Comparison of ENCODE assay signal across 15 cellular contexts in the genomic region with DNA sequence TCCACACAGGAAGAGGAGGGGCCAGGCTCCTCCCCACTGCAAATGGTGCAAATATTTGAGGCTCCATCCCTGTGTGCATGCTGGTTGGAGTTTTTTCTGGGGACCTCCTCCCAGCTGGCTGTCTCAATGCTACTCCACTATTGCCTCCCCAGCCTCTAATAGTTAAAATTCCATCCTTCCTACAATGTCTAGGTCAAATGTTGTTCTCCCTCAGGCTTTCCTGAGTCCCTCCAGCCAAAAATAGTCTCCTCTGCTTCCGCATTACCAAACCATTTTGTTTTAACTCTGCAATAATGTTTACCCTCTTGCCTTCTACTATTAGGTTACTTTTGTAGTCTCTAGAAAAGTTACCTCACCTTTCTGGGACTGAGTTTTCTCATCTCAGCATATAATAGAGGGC. TPM values are rescaled to one million over a fixed set of nuclear protein-coding genes. Genes with fewer than 3 reads are reported as not detected.
A peak's percentile ranks its signal among the peaks of the same experiment; 100 is the strongest.
DNase-seq lines count a peak whose midpoint lies in the region; ATAC-seq and TF ChIP-seq lines count a peak whose summit lies in the region.
"Had no signal": no experiment of that assay in that cellular context is flagged by ENCODE, and none has a peak within 500 bp of the region (broad histone marks: within the 10 kb centered on the region; RNA-seq: fewer than 3 reads in every experiment).

No MANE protein-coding gene starts in this region.

- POLR2A ChIA-PET in activated CD4-positive, alpha-beta T cell treated with anti-CD3 and anti-CD28 coated beads, Interleukin-2, amount 10 ng/mL, durations not matched to agents 7 days and 5 days (lab: Charles Lee) = no interaction called here

- H3K27ac Mint-ChIP-seq in activated CD4-positive, alpha-beta T cell treated with anti-CD3 and anti-CD28 coated beads, Interleukin-2, amount 10 ng/mL, durations not matched to agents 7 days and 5 days = no peak overlapping the region

- no peaks in the 10 kb centered on the region for H3K36me3 Mint-ChIP-seq in activated CD4-positive, alpha-beta T cell treated with anti-CD3 and anti-CD28 coated beads, Interleukin-2, amount 10 ng/mL, durations not matched to agents 7 days and 5 days (ENCODE audit: low read depth)

- peaks cover 9% of the 10 kb centered on the region; the same call in 1 of the 2 replicates for H3K9me3 ChIP-seq in HUES48 (ENCODE audit: control insufficient read depth, insufficient read depth, low read length)
- H3K9me3 ChIP-seq in stomach = no peaks in the 10 kb centered on the region
- H3K9me3 ChIP-seq: right lobe of liver had no signal

- no peak overlapping the region for H3K4me3 ChIP-seq in HUES48 (ENCODE audit: low read depth, low read length)
- H3K4me3 ChIP-seq in brain microvascular endothelial cell (ENCODE audit: low read depth, low read length) = no peak overlapping the region
- H3K4me3 ChIP-seq in stomach = no peak overlapping the region
- H3K4me3 ChIP-seq: right lobe of liver had no signal

- TF ChIP-seq EP300 in stomach (IDR thresholded peaks at IDR 0.05) = no peak

- no peak overlapping the region for H3K4me3 Mint-ChIP-seq in activated CD4-positive, alpha-beta T cell treated with anti-CD3 and anti-CD28 coated beads, Interleukin-2, amount 10 ng/mL, durations not matched to agents 7 days and 5 days

- no peaks in the 10 kb centered on the region for H3K27me3 ChIP-seq in HUES48 (ENCODE audit: control insufficient read depth, insufficient read depth, low read length)
- no peaks in the 10 kb centered on the region for H3K27me3 ChIP-seq in brain microvascular endothelial cell (replicated peaks)
- H3K27me3 ChIP-seq in stomach = no peaks in the 10 kb centered on the region
- H3K27me3 ChIP-seq: right lobe of liver had no signal

- DNase-seq in brain microvascular endothelial cell (peak; percentile 2), iris pigment epithelial cell (ENCODE audit: low read depth) (peak; percentile 18), stomach (no peak), SIG-M5 (lab: John Stamatoyannopoulos, UW) (no peak), NCI-H146 treated with DMSO at 0.1 percent for 48 hours (lab: John Stamatoyannopoulos, UW; ENCODE audit: unreplicated experiment) (no peak)
- DNase-seq in activated CD4-positive, alpha-beta T cell treated with anti-CD3 and anti-CD28 coated beads, Interleukin-2, amount 10 ng/mL, durations not matched to agents 7 days and 5 days = no peak
- DNase-seq: COR-L47, hypothalamus, NCI-H1417, NCI-H748 treated with DMSO at 0.1 percent for 48 hours, right lobe of liver had no signal

- ATAC-seq in HG03196 (IDR thresholded peaks at IDR 0.05; ENCODE audit: unreplicated experiment) = no peak
- ATAC-seq: right lobe of liver had no signal

- H3K4me1 ChIP-seq in HUES48 (ENCODE audit: control insufficient read depth, insufficient read depth, low read length) (peaks cover 44% of the 10 kb centered on the region), stomach (peaks cover 10 to 67% (median 39%) of the 10 kb centered on the region in 4 donors)
- H3K4me1 ChIP-seq: right lobe of liver had no signal

- TF ChIP-seq POLR2A in stomach (IDR thresholded peaks at IDR 0.05) = no peak

- no peaks in the 10 kb centered on the region for H3K9me3 Mint-ChIP-seq in activated CD4-positive, alpha-beta T cell treated with anti-CD3 and anti-CD28 coated beads, Interleukin-2, amount 10 ng/mL, durations not matched to agents 7 days and 5 days

- no peaks in the 10 kb centered on the region for H3K4me1 Mint-ChIP-seq in activated CD4-positive, alpha-beta T cell treated with anti-CD3 and anti-CD28 coated beads, Interleukin-2, amount 10 ng/mL, durations not matched to agents 7 days and 5 days

- CTCF ChIA-PET in activated CD4-positive, alpha-beta T cell treated with anti-CD3 and anti-CD28 coated beads, Interleukin-2, amount 10 ng/mL, durations not matched to agents 7 days and 5 days (lab: Charles Lee) = no interaction called here

- in situ Hi-C loops in brain microvascular endothelial cell (cut with HindIII; ENCODE audit: low pct_ligation_motif_present, low sequenced_read_pairs) = no loop called here

- H3K27me3 Mint-ChIP-seq in activated CD4-positive, alpha-beta T cell treated with anti-CD3 and anti-CD28 coated beads, Interleukin-2, amount 10 ng/mL, durations not matched to agents 7 days and 5 days = peaks cover 3% of the 10 kb centered on the region

- H3K9ac ChIP-seq in HUES48 (ENCODE audit: low read depth, low read length) = no peak overlapping the region

- intact Hi-C loops in stomach (cut with DNase I; ENCODE audit: low total_unique reads) = no loop called here

- peak overlapping the region; percentile 97 for H3K27ac ChIP-seq in HUES48 (ENCODE audit: low read depth, low read length)
- peak overlapping the region; percentile 26 for H3K27ac ChIP-seq in brain microvascular endothelial cell
- H3K27ac ChIP-seq in stomach = peak overlapping the region; percentile 78 to 90 (median 85)
- H3K27ac ChIP-seq: right lobe of liver had no signal

- no peak for TF ChIP-seq CTCF in brain microvascular endothelial cell (IDR thresholded peaks at IDR 0.05; ENCODE audit: low read depth, low read length, missing control alignments)
- TF ChIP-seq CTCF in stomach (IDR thresholded peaks at IDR 0.05) = no peak

- 15 to 47% (median 32%) methylated on average over 1 of the region's 1 CpG for WGBS in stomach, 5 donors

- H3K36me3 ChIP-seq in HUES48 (ENCODE audit: control insufficient read depth, insufficient read depth, low read length) (no peaks in the 10 kb centered on the region), brain microvascular endothelial cell (replicated peaks) (no peaks in the 10 kb centered on the region), stomach (no peaks in the 10 kb centered on the region)
- H3K36me3 ChIP-seq: right lobe of liver had no signal

RNA-seq across cellular contexts. Expression of gene FMO1, which starts 29.6 kb away (rescaled TPM):
- total RNA-seq in stomach = 1 to 10 TPM in 1 of 5 donors, not detected in 4; 1.8 TPM
- polyA plus RNA-seq in stomach = 1 to 10 TPM; 1.4 to 3.2 (median 2.6) TPM
- total RNA-seq in activated CD4-positive, alpha-beta T cell treated with anti-CD3 and anti-CD28 coated beads, Interleukin-2, amount 10 ng/mL, durations not matched to agents 7 days and 5 days = not detected
- total RNA-seq: mononuclear cell; T-helper 2 cell treated with Interferon-gamma antibody and Interleukin-4, amounts not matched to agents 100 ng/mL and 5 ng/mL, for 36 hours had no signal

RNA-seq across cellular contexts. Expression of gene FMO2, which starts 33.6 kb away (rescaled TPM):
- total RNA-seq in stomach = 10 to 100 TPM in 2 of 5 donors, 1 to 10 TPM in 2, not detected in 1; 5.1 to 47.3 (median 9.6) TPM
- polyA plus RNA-seq in stomach = 1 to 10 TPM; 2.8 to 5.8 (median 5.2) TPM
- not detected for total RNA-seq in activated CD4-positive, alpha-beta T cell treated with anti-CD3 and anti-CD28 coated beads, Interleukin-2, amount 10 ng/mL, durations not matched to agents 7 days and 5 days
- total RNA-seq: mononuclear cell; T-helper 2 cell treated with Interferon-gamma antibody and Interleukin-4, amounts not matched to agents 100 ng/mL and 5 ng/mL, for 36 hours had no signal

Comparison
In these comparisons a context has a peak if more than half of its experiments do, and no peak if none do; other contexts are left out.
1. H3K27ac ChIP-seq: peak in every context shown above with its lines; median percentile 97 in HUES48; 85 in stomach; 26 in brain microvascular endothelial cell.
2. DNase-seq: peak in brain microvascular endothelial cell (single experiment) and iris pigment epithelial cell (single experiment); none in stomach (single experiment), SIG-M5 (single experiment), NCI-H146 treated with DMSO at 0.1 percent for 48 hours (single experiment) and activated CD4-positive, alpha-beta T cell treated with anti-CD3 and anti-CD28 coated beads, Interleukin-2, amount 10 ng/mL, durations not matched to agents 7 days and 5 days (single experiment).